Comparison of ENCODE assay signal across 10 cellular contexts in the genomic region with DNA sequence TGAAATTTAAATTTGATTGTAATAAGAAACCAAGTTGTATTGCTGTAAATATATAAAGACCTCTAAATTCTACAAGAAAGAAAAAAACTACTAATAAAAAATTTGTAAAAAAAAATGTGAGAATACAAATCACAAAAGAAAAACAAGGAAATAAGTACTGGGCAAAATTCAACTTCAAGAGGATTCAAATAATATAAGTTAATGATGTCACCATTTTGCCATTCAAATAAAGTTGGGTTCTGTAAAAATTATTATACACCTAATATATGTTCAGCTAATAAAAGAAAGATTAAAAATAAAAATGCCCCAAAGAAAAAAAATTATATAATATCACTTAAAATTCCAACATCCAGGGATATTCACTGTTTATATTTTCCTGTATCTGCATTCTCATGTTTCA. TPM values are rescaled to one million over a fixed set of nuclear protein-coding genes. Genes with fewer than 3 reads are reported as not detected.
"Had no signal": no experiment of that assay in that cellular context is flagged by ENCODE, and none has a peak within 500 bp of the region (broad histone marks: within the 10 kb centered on the region; RNA-seq: fewer than 3 reads in every experiment).

No MANE protein-coding gene starts in this region.

- H3K4me3 ChIP-seq: GM23338 had no signal

- DNase-seq: H9, HCEC 1CT, HFFc6, KBM-7 had no signal

- FAIRE-seq: H1, H54, HTR-8/SVneo had no signal

- H3K27ac ChIP-seq: KMS-11 had no signal

RNA-seq across cellular contexts. Expression of a gene that starts 47.0 kb away (rescaled TPM):
- total RNA-seq: H1, H9, HFFc6, HT-29 had no signal
